8 cellular contexts compared by ENCODE assay signal in genomic region chrX:71540801-71541545, GRCh38. TPM values are rescaled to one million over a fixed set of nuclear protein-coding genes. Genes with fewer than 3 reads are reported as not detected.
DNase-seq lines count a peak whose midpoint lies in the region; ATAC-seq and TF ChIP-seq lines count a peak whose summit lies in the region.

No MANE protein-coding gene starts in this region.

- no peaks in the 10 kb centered on the region for H3K27me3 Mint-ChIP-seq in stimulated activated naive B cell treated with anti-CD40 and anti-IgM and Interleukin-4, amounts not matched to agents 10 μg/mL and 1 μg/mL and 100 μg/mL, for 72 hours

- H3K27me3 ChIP-seq in right cardiac atrium (ENCODE audit: control insufficient read depth, insufficient read depth) (no peaks in the 10 kb centered on the region), dorsolateral prefrontal cortex (peaks cover 0 to 50% (median 12%) of the 10 kb centered on the region in 45 donors)

- no peak for TF ChIP-seq CTCF in dorsolateral prefrontal cortex (IDR thresholded peaks at IDR 0.05 in 54 of 56, conservative IDR thresholded peaks at IDR 0.05 in 2 of 56; ENCODE audit: low read depth in 1 of 56, partially characterized antibody in 56 of 56)

- in situ Hi-C loops in ACHN (cut with HindIII; ENCODE audit: low pct_ligation_motif_present, low pct_unique_long_range_greater_than_20kb, low sequenced_read_pairs), result no loop called here

- H3K27ac Mint-ChIP-seq in activated naive CD4-positive, alpha-beta T cell treated with anti-CD3 and anti-CD28 coated beads, Interleukin-2, amount 50 U/mL, for 72 hours, result peak overlapping the region; percentile 94 to 98
- H3K27ac Mint-ChIP-seq in stimulated activated naive B cell treated with anti-CD40 and anti-IgM and Interleukin-4, amounts not matched to agents 10 μg/mL and 1 μg/mL and 100 μg/mL, for 72 hours, result peak overlapping the region; percentile 3

- H3K27ac ChIP-seq in right cardiac atrium (ENCODE audit: low read length), result peak overlapping the region; percentile 27
- H3K27ac ChIP-seq in dorsolateral prefrontal cortex, result no peak overlapping the region

- H3K4me3 ChIP-seq in right cardiac atrium (ENCODE audit: low read length) (peak overlapping the region; percentile 28), dorsolateral prefrontal cortex (peak overlapping the region in 11 of 59 donors; percentile 1 to 24 (median 6))

- peaks cover 15 to 47% of the 10 kb centered on the region in 2 donors for H3K4me1 Mint-ChIP-seq in stimulated activated naive B cell treated with anti-CD40 and anti-IgM and Interleukin-4, amounts not matched to agents 10 μg/mL and 1 μg/mL and 100 μg/mL, for 72 hours

- H3K9me3 Mint-ChIP-seq in activated naive CD4-positive, alpha-beta T cell treated with anti-CD3 and anti-CD28 coated beads, Interleukin-2, amount 50 U/mL, for 72 hours, result no peaks in the 10 kb centered on the region
- no peaks in the 10 kb centered on the region for H3K9me3 Mint-ChIP-seq in stimulated activated naive B cell treated with anti-CD40 and anti-IgM and Interleukin-4, amounts not matched to agents 10 μg/mL and 1 μg/mL and 100 μg/mL, for 72 hours

- DNase-seq in right cardiac atrium (no peak), left ventricle myocardium superior (no peak), dorsolateral prefrontal cortex (no peak), ACHN (no peak), ecto neural progenitor cell (ENCODE audit: low spot score) (no peak)
- no peak for DNase-seq in activated naive CD4-positive, alpha-beta T cell treated with anti-CD3 and anti-CD28 coated beads, Interleukin-2, amount 50 U/mL, for 72 hours (ENCODE audit: low spot score in 2 of 2)
- DNase-seq in stimulated activated naive B cell treated with anti-CD40 and anti-IgM and Interleukin-4, amounts not matched to agents 10 μg/mL and 1 μg/mL and 100 μg/mL, for 72 hours, result peak; percentile 10

- peak overlapping the region; percentile 6 to 75 for H3K4me3 Mint-ChIP-seq in stimulated activated naive B cell treated with anti-CD40 and anti-IgM and Interleukin-4, amounts not matched to agents 10 μg/mL and 1 μg/mL and 100 μg/mL, for 72 hours

- peaks cover 7% of the 10 kb centered on the region for H3K4me1 ChIP-seq in right cardiac atrium (ENCODE audit: control insufficient read depth, insufficient read depth, low read length)

- peaks cover 9 to 46% of the 10 kb centered on the region in 2 donors for H3K36me3 Mint-ChIP-seq in activated naive CD4-positive, alpha-beta T cell treated with anti-CD3 and anti-CD28 coated beads, Interleukin-2, amount 50 U/mL, for 72 hours
- peaks cover 6 to 15% of the 10 kb centered on the region in 2 donors for H3K36me3 Mint-ChIP-seq in stimulated activated naive B cell treated with anti-CD40 and anti-IgM and Interleukin-4, amounts not matched to agents 10 μg/mL and 1 μg/mL and 100 μg/mL, for 72 hours

- ATAC-seq in right cardiac atrium (peak in 1 of 2 donors; percentile 8), left ventricle myocardium superior (no peak), HG03175 (IDR thresholded peaks at IDR 0.05; ENCODE audit: unreplicated experiment) (peak; percentile 85)
- ATAC-seq in activated naive CD4-positive, alpha-beta T cell treated with anti-CD3 and anti-CD28 coated beads, Interleukin-2, amount 50 U/mL, for 72 hours, result peak; percentile 21 to 49
- peak; percentile 88 to 91 for ATAC-seq in stimulated activated naive B cell treated with anti-CD40 and anti-IgM and Interleukin-4, amounts not matched to agents 10 μg/mL and 1 μg/mL and 100 μg/mL, for 72 hours (replicated peaks)

- 54% methylated on average over 7 of the region's 7 CpGs for WGBS in right cardiac atrium

- no peaks in the 10 kb centered on the region for H3K9me3 ChIP-seq in right cardiac atrium (ENCODE audit: control insufficient read depth, low read length)

- intact Hi-C loops in right cardiac atrium (cut with DNase I), result loop anchor here in 1 of 4 donors (10.0 kb wide), 1 partner anchor 66 kb away; no protein-coding TSS in a partner anchor
- intact Hi-C loops in left ventricle myocardium superior (cut with micrococcal nuclease), result no loop called here
- intact Hi-C loops in dorsolateral prefrontal cortex (cut with DNase I), result no loop called here

RNA-seq across cellular contexts. Expression of gene OGT, which starts 8.1 kb away (rescaled TPM):
- total RNA-seq in right cardiac atrium (10 to 100 TPM; 67.8 to 94.4 (median 81.4) TPM), left ventricle myocardium superior (96.4 TPM), dorsolateral prefrontal cortex (100 to 1,000 TPM; 140 to 308 (median 220) TPM)
- 30.3 TPM for polyA plus RNA-seq in right cardiac atrium
- total RNA-seq in activated naive CD4-positive, alpha-beta T cell treated with anti-CD3 and anti-CD28 coated beads, Interleukin-2, amount 50 U/mL, for 72 hours, result 100 to 1,000 TPM; 362 to 427 TPM

RNA-seq across cellular contexts. Expression of gene GCNA, which starts 37.3 kb away (rescaled TPM):
- total RNA-seq in right cardiac atrium (1 to 10 TPM; 1.4 to 2.0 (median 1.7) TPM), left ventricle myocardium superior (1.5 TPM), dorsolateral prefrontal cortex (10 to 100 TPM in 13 of 120 experiments, 1 to 10 TPM in 107; 2.3 to 23.0 (median 6.1) TPM)
- 0.81 TPM for polyA plus RNA-seq in right cardiac atrium
- total RNA-seq in activated naive CD4-positive, alpha-beta T cell treated with anti-CD3 and anti-CD28 coated beads, Interleukin-2, amount 50 U/mL, for 72 hours, result 1 to 10 TPM; 4.1 to 6.0 TPM
